Comparison of ENCODE assay signal across 2 cellular contexts in the genomic region with DNA sequence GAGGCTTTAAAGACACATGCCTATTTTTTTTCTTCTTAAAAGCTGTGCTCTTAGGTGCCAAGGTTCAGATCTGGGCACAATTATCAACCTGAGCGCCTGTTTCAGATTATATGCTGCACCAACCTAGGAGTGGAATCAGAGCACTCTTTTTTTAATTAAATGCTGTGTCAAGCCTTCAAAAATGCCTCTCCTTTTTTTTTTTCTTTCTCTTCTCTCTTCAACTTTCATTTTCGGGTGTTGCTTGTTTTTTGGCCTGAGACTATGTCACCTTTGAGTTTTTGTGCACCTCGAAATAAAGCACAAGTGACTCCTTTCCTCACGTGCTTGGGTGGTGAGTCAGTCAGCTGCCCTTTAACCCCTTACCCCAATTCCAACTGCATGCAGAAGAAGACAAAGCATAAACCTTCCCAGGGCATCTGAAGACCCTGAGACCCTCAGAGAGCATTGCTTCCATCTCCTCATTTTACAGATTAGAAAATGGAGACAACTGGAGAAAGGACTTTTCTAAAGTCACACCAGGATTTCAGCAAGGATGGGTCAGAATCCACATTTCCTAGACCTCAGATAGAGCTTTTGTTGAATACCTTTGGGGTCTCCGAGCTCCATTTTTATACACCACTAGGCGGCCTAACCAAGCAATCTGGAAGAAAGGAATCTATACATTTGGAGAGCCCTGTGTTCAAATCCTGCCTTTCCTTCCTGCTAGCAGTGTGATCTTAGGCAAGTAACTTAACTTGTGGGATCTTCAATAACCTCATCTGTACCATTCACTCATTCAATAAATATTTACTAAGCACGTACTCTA.
TF ChIP-seq lines count a peak whose summit lies in the region.

No MANE protein-coding gene starts in this region.

TF ChIP-seq in liver, 16 proteins besides CTCF, POLR2A, EP300 and RAD21 (continued from another document):
- TF ChIP-seq, protein P1, sequence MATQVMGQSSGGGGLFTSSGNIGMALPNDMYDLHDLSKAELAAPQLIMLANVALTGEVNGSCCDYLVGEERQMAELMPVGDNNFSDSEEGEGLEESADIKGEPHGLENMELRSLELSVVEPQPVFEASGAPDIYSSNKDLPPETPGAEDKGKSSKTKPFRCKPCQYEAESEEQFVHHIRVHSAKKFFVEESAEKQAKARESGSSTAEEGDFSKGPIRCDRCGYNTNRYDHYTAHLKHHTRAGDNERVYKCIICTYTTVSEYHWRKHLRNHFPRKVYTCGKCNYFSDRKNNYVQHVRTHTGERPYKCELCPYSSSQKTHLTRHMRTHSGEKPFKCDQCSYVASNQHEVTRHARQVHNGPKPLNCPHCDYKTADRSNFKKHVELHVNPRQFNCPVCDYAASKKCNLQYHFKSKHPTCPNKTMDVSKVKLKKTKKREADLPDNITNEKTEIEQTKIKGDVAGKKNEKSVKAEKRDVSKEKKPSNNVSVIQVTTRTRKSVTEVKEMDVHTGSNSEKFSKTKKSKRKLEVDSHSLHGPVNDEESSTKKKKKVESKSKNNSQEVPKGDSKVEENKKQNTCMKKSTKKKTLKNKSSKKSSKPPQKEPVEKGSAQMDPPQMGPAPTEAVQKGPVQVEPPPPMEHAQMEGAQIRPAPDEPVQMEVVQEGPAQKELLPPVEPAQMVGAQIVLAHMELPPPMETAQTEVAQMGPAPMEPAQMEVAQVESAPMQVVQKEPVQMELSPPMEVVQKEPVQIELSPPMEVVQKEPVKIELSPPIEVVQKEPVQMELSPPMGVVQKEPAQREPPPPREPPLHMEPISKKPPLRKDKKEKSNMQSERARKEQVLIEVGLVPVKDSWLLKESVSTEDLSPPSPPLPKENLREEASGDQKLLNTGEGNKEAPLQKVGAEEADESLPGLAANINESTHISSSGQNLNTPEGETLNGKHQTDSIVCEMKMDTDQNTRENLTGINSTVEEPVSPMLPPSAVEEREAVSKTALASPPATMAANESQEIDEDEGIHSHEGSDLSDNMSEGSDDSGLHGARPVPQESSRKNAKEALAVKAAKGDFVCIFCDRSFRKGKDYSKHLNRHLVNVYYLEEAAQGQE (IDR thresholded peaks at IDR 0.05), result peak; percentile 7

TF ChIP-seq in HepG2, 621 proteins besides CTCF, POLR2A, EP300 and RAD21:
- TF ChIP-seq NR2F2 (IDR thresholded peaks at IDR 0.05; ENCODE audit: borderline replicate concordance, low read depth) (no peak), TGIF2 (CRISPR knock-in tag; IDR thresholded peaks at IDR 0.05) (no peak), CENPX (CRISPR knock-in tag; IDR thresholded peaks at IDR 0.05) (no peak), KDM4B (CRISPR knock-in tag; IDR thresholded peaks at IDR 0.05) (no peak)
- TF ChIP-seq, protein P2, sequence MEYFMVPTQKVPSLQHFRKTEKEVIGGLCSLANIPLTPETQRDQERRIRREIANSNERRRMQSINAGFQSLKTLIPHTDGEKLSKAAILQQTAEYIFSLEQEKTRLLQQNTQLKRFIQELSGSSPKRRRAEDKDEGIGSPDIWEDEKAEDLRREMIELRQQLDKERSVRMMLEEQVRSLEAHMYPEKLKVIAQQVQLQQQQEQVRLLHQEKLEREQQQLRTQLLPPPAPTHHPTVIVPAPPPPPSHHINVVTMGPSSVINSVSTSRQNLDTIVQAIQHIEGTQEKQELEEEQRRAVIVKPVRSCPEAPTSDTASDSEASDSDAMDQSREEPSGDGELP (IDR thresholded peaks at IDR 0.05; ENCODE audit: borderline replicate concordance, low read depth), result no peak
